ENCODE assay signal across 29 cellular contexts in genomic region chr15:55834331-55834730, GRCh38.
"Had no signal": no experiment of that assay in that cellular context is flagged by ENCODE, and none has a peak within 500 bp of the region (broad histone marks: within the 10 kb centered on the region; RNA-seq: fewer than 3 reads in every experiment).

No MANE protein-coding gene starts in this region.

- H3K9me3 Mint-ChIP-seq: dendritic cell treated with granulocyte-macrophage colony-stimulating factor and Interleukin-4, amounts not matched to agents 40 ng/mL and 50 ng/mL, for 4 days; endodermal cell; naive B cell; T-helper 1 cell treated with Interleukin-12 subunit alpha and Interleukin-12 subunit beta and Interleukin-4 antibody, amounts not matched to agents 30 μg/mL and 1 μg/mL, for 36 hours had no signal

- H3K27ac ChIP-seq: breast epithelium, esophagus muscularis mucosa, gastroesophageal sphincter, lower lobe of right lung, pancreas, prostate gland, sigmoid colon, suprapubic skin, tibial nerve, VCaP had no signal

- H3K27me3 Mint-ChIP-seq: activated naive CD8-positive, alpha-beta T cell; dendritic cell treated with granulocyte-macrophage colony-stimulating factor and Interleukin-4, amounts not matched to agents 40 ng/mL and 50 ng/mL, for 4 days; naive B cell had no signal

- DNase-seq: activated CD4-positive, alpha-beta T cell treated with anti-CD3 and anti-CD28 coated beads for 4 hours; activated CD4-positive, alpha-beta T cell treated with anti-CD3 and anti-CD28 coated beads, Interleukin-2, amount 50 U/mL, for 4 hours; activated effector memory CD4-positive, alpha-beta T cell treated with Interleukin-2 at 50 U/mL for 16 hours; activated naive CD4-positive, alpha-beta T cell treated with Interleukin-2 at 50 U/mL for 16 hours; central memory CD4-positive, alpha-beta T cell; endodermal cell; head of caudate nucleus; hippocampal formation; kidney; lower lobe of right lung; mesendoderm; mucosa of descending colon; naive B cell; pancreas; retina; sigmoid colon; stimulated activated naive CD4-positive, alpha-beta T cell; SW 1271; T-helper 9 cell had no signal

- H3K4me3 ChIP-seq: breast epithelium, esophagus muscularis mucosa, gastroesophageal sphincter, lower lobe of right lung, mucosa of descending colon, pancreas, prostate gland, sigmoid colon, suprapubic skin, tibial nerve had no signal

- H3K36me3 Mint-ChIP-seq: naive B cell had no signal

- H3K27me3 ChIP-seq: breast epithelium, esophagus muscularis mucosa, gastroesophageal sphincter, pancreas, sigmoid colon, suprapubic skin, tibial nerve had no signal

- H3K4me1 ChIP-seq: breast epithelium, esophagus muscularis mucosa, gastroesophageal sphincter, lower lobe of right lung, pancreas, prostate gland, sigmoid colon, suprapubic skin, tibial nerve had no signal

- H3K27ac Mint-ChIP-seq: activated naive CD8-positive, alpha-beta T cell; dendritic cell treated with granulocyte-macrophage colony-stimulating factor and Interleukin-4, amounts not matched to agents 40 ng/mL and 50 ng/mL, for 4 days; endodermal cell; naive B cell; T-helper 1 cell treated with Interleukin-12 subunit alpha and Interleukin-12 subunit beta and Interleukin-4 antibody, amounts not matched to agents 30 μg/mL and 1 μg/mL, for 36 hours had no signal

- ATAC-seq: gastroesophageal sphincter, lower lobe of right lung, mucosa of descending colon, pancreas had no signal

- H3K36me3 ChIP-seq: breast epithelium, prostate gland had no signal

- H3K9me3 ChIP-seq: breast epithelium, esophagus muscularis mucosa, gastroesophageal sphincter, lower lobe of right lung, mucosa of descending colon, pancreas, prostate gland, sigmoid colon, suprapubic skin, tibial nerve had no signal

- H3K4me1 Mint-ChIP-seq: endodermal cell, naive B cell had no signal

- H3K4me3 Mint-ChIP-seq: activated naive CD8-positive, alpha-beta T cell; dendritic cell treated with granulocyte-macrophage colony-stimulating factor and Interleukin-4, amounts not matched to agents 40 ng/mL and 50 ng/mL, for 4 days; endodermal cell; naive B cell; T-helper 1 cell treated with Interleukin-12 subunit alpha and Interleukin-12 subunit beta and Interleukin-4 antibody, amounts not matched to agents 30 μg/mL and 1 μg/mL, for 36 hours had no signal
